In genomic region chr1:150696590-150696989, GRCh38 we compare ENCODE assay signal across 8 cellular contexts. TPM values are rescaled to one million over a fixed set of nuclear protein-coding genes. Genes with fewer than 3 reads are reported as not detected.
A peak's percentile ranks its signal among the peaks of the same experiment; 100 is the strongest.
DNase-seq lines count a peak whose midpoint lies in the region; ATAC-seq, FAIRE-seq and TF ChIP-seq lines count a peak whose summit lies in the region.

No MANE protein-coding gene starts in this region.

- ATAC-seq in HG03025 (IDR thresholded peaks at IDR 0.05; ENCODE audit: low FRiP score, unreplicated experiment) (no peak), GM21717 (IDR thresholded peaks at IDR 0.05; ENCODE audit: unreplicated experiment) (no peak)

- H2BK120ac ChIP-seq in H1 (replicated peaks; ENCODE audit: low read depth, low read length) = no peak overlapping the region

- POLR2A ChIA-PET in H1 (lab: Charles Lee; ENCODE audit: partially characterized antibody) = interaction anchor here (0.7 to 1.7 kb wide), 8 partner anchors 11 to 128 kb away, joined by 3 to 5 read pairs (median 3); partner anchors contain the start of genes CTSK and ENSA

- no peak overlapping the region for H2BK12ac ChIP-seq in H1 (ENCODE audit: low read depth, low read length)

- TF ChIP-seq POLR2A in H1 (IDR thresholded peaks at IDR 0.05; ENCODE audit: control extremely low read depth in 1 of 2, low read depth in 2 of 2, low read length in 2 of 2) = no peak

- TF ChIP-seq RAD21 in H1 (IDR thresholded peaks at IDR 0.05 in 1 of 2, conservative IDR thresholded peaks at IDR 0.05 in 1 of 2; ENCODE audit: low read depth in 2 of 2, low read length in 2 of 2) = no peak
- TF ChIP-seq RAD21 in neural cell (conservative IDR thresholded peaks at IDR 0.05) = no peak

- peaks cover 2% of the 10 kb centered on the region for H3K23me2 ChIP-seq in H1 (ENCODE audit: low read depth, low read length)

- no peaks in the 10 kb centered on the region for H3K4me1 ChIP-seq in NT2/D1 (ENCODE audit: insufficient read depth, insufficient read length)
- H3K4me1 ChIP-seq in H1 (replicated peaks in 1 of 4; ENCODE audit: control insufficient read depth in 3 of 4, insufficient read depth in 4 of 4, low read length in 3 of 4) = no peaks in the 10 kb centered on the region

- H3K36me3 ChIP-seq in NT2/D1 (ENCODE audit: insufficient read depth, insufficient read length, low read length) = peaks cover 27% of the 10 kb centered on the region
- H3K36me3 ChIP-seq in H1 (ENCODE audit: control insufficient read depth in 2 of 4, insufficient read depth in 4 of 4, low read length in 3 of 4) = peaks cover 2 to 32% (median 6%) of the 10 kb centered on the region in 4 experiments; a peak in 5 of 8 replicates
- H3K36me3 ChIP-seq in neural cell (ENCODE audit: insufficient read depth, low read length) = no peaks in the 10 kb centered on the region

- H3K79me1 ChIP-seq in H1 (ENCODE audit: low read depth, low read length) = no peaks in the 10 kb centered on the region; the same call in 1 of the 2 replicates

- peaks cover 0 to 17% of the 10 kb centered on the region in 2 experiments; a peak in 3 of 4 replicates for H3K79me2 ChIP-seq in H1 (ENCODE audit: control insufficient read depth in 1 of 2, insufficient read depth in 2 of 2, low read length in 2 of 2)
- peaks cover 11% of the 10 kb centered on the region for H3K79me2 ChIP-seq in neural cell (replicated peaks; ENCODE audit: insufficient read depth, low read length)

- H2BK20ac ChIP-seq in H1 (ENCODE audit: low read length) = no peak overlapping the region

- WGBS in H1 (ENCODE audit: extremely low coverage in 1 of 2, insufficient coverage in 1 of 2, insufficient read length in 1 of 2, insufficient replicate concordance in 2 of 2, low coverage in 1 of 2, low lambda C conversion rate in 2 of 2, missing lambda C conversion rate in 1 of 2), 2 experiments = 0% methylated on average over 5 of the region's 6 CpGs; no CpG with 5 or more reads in 1 of the 2 experiments

- H3K9ac ChIP-seq in NT2/D1 (ENCODE audit: insufficient read length, low read depth) (peak overlapping the region; percentile 81), H1 (replicated peaks in 1 of 4; ENCODE audit: extremely low read depth in 1 of 4, low read depth in 3 of 4, low read length in 3 of 4) (peak overlapping the region; percentile 52 to 86 (median 64)), neural cell (ENCODE audit: low read length) (peak overlapping the region; percentile 58)

- DNase-seq in NT2/D1 (ENCODE audit: low read depth, low spot score) = no peak
- no peak for DNase-seq in H1 (ENCODE audit: low read depth in 1 of 2, low spot score in 2 of 2)
- DNase-seq in anterior cingulate cortex (lab: John Stamatoyannopoulos, UW) = no peak
- no peak for DNase-seq in NAMALWA (ENCODE audit: low spot score)

- H3K14ac ChIP-seq in H1 (ENCODE audit: insufficient read length) = no peak overlapping the region

- no peak overlapping the region for H4K8ac ChIP-seq in H1 (ENCODE audit: extremely low read depth, insufficient read depth, low read length)

- peak overlapping the region; percentile 53 for H4K5ac ChIP-seq in H1 (ENCODE audit: insufficient read length, low read depth, low read length)

- H3K9me2 ChIP-seq in neural cell (ENCODE audit: insufficient read depth, low read length) = no peaks in the 10 kb centered on the region

- H2BK15ac ChIP-seq in H1 (ENCODE audit: low read length) = no peak overlapping the region; the same call in 1 of the 2 replicates

- H3K56ac ChIP-seq in H1 (replicated peaks; ENCODE audit: insufficient read length, low read depth, low read length) = no peak overlapping the region

- H4K20me1 ChIP-seq in H1 (replicated peaks in 1 of 2; ENCODE audit: control insufficient read depth in 1 of 2, insufficient read depth in 2 of 2, low read length in 2 of 2) = no peaks in the 10 kb centered on the region
- H4K20me1 ChIP-seq in neural cell (ENCODE audit: insufficient read depth) = no peaks in the 10 kb centered on the region

- H2BK5ac ChIP-seq in H1 (ENCODE audit: low read depth, low read length) = no peak overlapping the region

- H3K4ac ChIP-seq in H1 (replicated peaks; ENCODE audit: insufficient read length, low read depth, low read length) = no peak overlapping the region

- CTCF ChIA-PET in H1 (lab: Charles Lee; ENCODE audit: partially characterized antibody) = interaction anchor here (0.6 to 1.5 kb wide), 7 partner anchors 56 to 222 kb away, joined by 3 to 9 read pairs (median 3); no protein-coding TSS in a partner anchor

- H2AFZ ChIP-seq in H1 (ENCODE audit: low read length) (peak overlapping the region; percentile 91; the same call in 1 of the 2 replicates), neural cell (ENCODE audit: low read depth, low read length) (peak overlapping the region; percentile 73)

- no peak for FAIRE-seq in H1 (lab: Jason Lieb, UNC)

- H3K27me3 ChIP-seq in NT2/D1 (ENCODE audit: insufficient read depth, insufficient read length) (no peaks in the 10 kb centered on the region), H1 (replicated peaks in 1 of 4; ENCODE audit: control insufficient read depth in 3 of 4, extremely low read depth in 1 of 4, insufficient read depth in 3 of 4, low read length in 3 of 4) (peaks cover 0 to 1% (median 0%) of the 10 kb centered on the region in 4 experiments; a peak in 1 of 7 replicates), neural cell (ENCODE audit: insufficient read depth, low read depth, low read length) (no peaks in the 10 kb centered on the region)

- H3K27ac ChIP-seq in H1 (ENCODE audit: low read depth, low read length) (peak overlapping the region; percentile 68; the same call in 1 of the 2 replicates), neural cell (ENCODE audit: low read length) (no peak overlapping the region)

- H3K23ac ChIP-seq in H1 (ENCODE audit: insufficient read length) = no peak overlapping the region

- H3K9me3 ChIP-seq in NT2/D1 (ENCODE audit: insufficient read depth, low read length) = no peaks in the 10 kb centered on the region
- H3K9me3 ChIP-seq in H1 (ENCODE audit: insufficient read depth in 2 of 2, low read depth in 1 of 2, low read length in 1 of 2) = no peaks in the 10 kb centered on the region
- H3K9me3 ChIP-seq in neural cell (ENCODE audit: low read length) = no peaks in the 10 kb centered on the region

- H3F3A ChIP-seq in neural cell (ENCODE audit: insufficient read depth, low read length, poor library complexity, severe bottlenecking) = no peaks in the 10 kb centered on the region

- H4K91ac ChIP-seq in H1 (replicated peaks; ENCODE audit: insufficient read length, low read length) = no peak overlapping the region

- no peak overlapping the region; the same call in 1 of the 2 replicates for H3K18ac ChIP-seq in H1 (ENCODE audit: extremely low read depth, low read length)

- H2AK5ac ChIP-seq in H1 (ENCODE audit: low read depth, low read length) = no peak overlapping the region

- TF ChIP-seq EP300 in H1 (IDR thresholded peaks at IDR 0.05; ENCODE audit: borderline replicate concordance in 1 of 2, low read depth in 2 of 2, low read length in 2 of 2) (no peak), neural cell (conservative IDR thresholded peaks at IDR 0.05; ENCODE audit: poor library complexity, severe bottlenecking) (no peak)

- H3K4me3 ChIP-seq in GM08714 (ENCODE audit: low read length) (peak overlapping the region; percentile 96), NT2/D1 (ENCODE audit: insufficient read length, low read depth) (peak overlapping the region; percentile 91), H1 (ENCODE audit: extremely low read depth in 1 of 4, insufficient read depth in 2 of 4, low read depth in 3 of 4, low read length in 4 of 4) (peak overlapping the region; percentile 74 to 98 (median 94)), neural cell (ENCODE audit: low read length) (peak overlapping the region; percentile 69)

- H3K4me2 ChIP-seq in H1 (ENCODE audit: insufficient read depth in 1 of 2, low read depth in 2 of 2, low read length in 2 of 2) = peak overlapping the region; percentile 66 to 74
- peak overlapping the region; percentile 82 for H3K4me2 ChIP-seq in neural cell (ENCODE audit: low read length)

- TF ChIP-seq CTCF in H1 (IDR thresholded peaks at IDR 0.05; ENCODE audit: control extremely low read depth in 1 of 3, insufficient read depth in 1 of 3, low read depth in 1 of 3, low read length in 3 of 3) (no peak), neural cell (IDR thresholded peaks at IDR 0.05; ENCODE audit: poor library complexity, severe bottlenecking) (no peak)

TF ChIP-seq in H1, 55 proteins besides CTCF, POLR2A, EP300 and RAD21 (continues in another document):
- no peak for TF ChIP-seq TBP (IDR thresholded peaks at IDR 0.05; ENCODE audit: low read depth, low read length)
- TF ChIP-seq TAF7 (optimal IDR thresholded peaks at IDR 0.05; ENCODE audit: borderline replicate concordance, low read depth, low read length) = no peak
- TF ChIP-seq GTF2F1 (IDR thresholded peaks at IDR 0.05; ENCODE audit: borderline replicate concordance, low read depth, low read length) = no peak

TF ChIP-seq in neural cell, 6 proteins besides CTCF, POLR2A, EP300 and RAD21 (continues in another document):
- TF ChIP-seq MXI1 (conservative IDR thresholded peaks at IDR 0.05; ENCODE audit: poor library complexity, severe bottlenecking) (no peak), SMC3 (conservative IDR thresholded peaks at IDR 0.05; ENCODE audit: poor library complexity) (no peak), POLR2AphosphoS5 (IDR thresholded peaks at IDR 0.05) (no peak), TAF1 (IDR thresholded peaks at IDR 0.05; ENCODE audit: low read depth) (no peak)

RNA-seq across cellular contexts. Expression of gene GOLPH3L, which starts 0.4 kb away (rescaled TPM):
- 39.8 and 40.8 TPM in 2 replicates for total RNA-seq in H1 (2021; fragmentation: NEBNext Ultra II Directional; extraction: Animal tissue kit (Norgen Biotek cat#: 25700))
- polyA plus RNA-seq in H1 (2011; rRNA removed) (8.0 and 13.3 TPM in 2 replicates), neural cell (4.4 and 7.0 TPM in 2 replicates)
- 14.1 TPM for polyA plus RNA-seq in H1 (2011; cell fraction: cytosol; rRNA removed)
- polyA plus RNA-seq in H1 (2011; cell fraction: nucleus; rRNA removed) = 4.1 TPM
- 23.8 to 34.1 TPM (median 29.4 TPM) in 4 replicates for polyA plus RNA-seq in H1 (2012, experiment 1 of 2)
- 4.5 TPM for polyA plus RNA-seq in H1 (2012, experiment 2 of 2)
- 23.6 TPM for polyA plus RNA-seq in H1 (2013, experiment 1 of 2)
- 25.1 TPM for polyA plus RNA-seq in H1 (2013, experiment 2 of 2)
- 23.6 and 33.8 TPM in 2 replicates for polyA minus RNA-seq in H1 (2011; rRNA and poly(A)+ RNA removed)
- polyA minus RNA-seq in H1 (2011; cell fraction: cytosol; rRNA and poly(A)+ RNA removed) = 25.9 TPM
- polyA minus RNA-seq in H1 (2011; cell fraction: nucleus; rRNA and poly(A)+ RNA removed) = 14.8 TPM
- polyA minus RNA-seq in neural cell = 8.9 and 9.7 TPM in 2 replicates

RNA-seq across cellular contexts. Expression of gene HORMAD1, which starts 24.1 kb away (rescaled TPM):
- total RNA-seq in H1 (2021; fragmentation: NEBNext Ultra II Directional; extraction: Animal tissue kit (Norgen Biotek cat#: 25700)) = not detected in 2 replicates
- not detected in 2 replicates for polyA plus RNA-seq in H1 (2011; rRNA removed)
- polyA plus RNA-seq in H1 (2011; cell fraction: cytosol; rRNA removed) = not detected
- polyA plus RNA-seq in H1 (2011; cell fraction: nucleus; rRNA removed) = not detected
- not detected in 4 replicates for polyA plus RNA-seq in H1 (2012, experiment 1 of 2)
- polyA plus RNA-seq in H1 (2012, experiment 2 of 2) = not detected
- polyA plus RNA-seq in H1 (2013, experiment 1 of 2) = not detected
- not detected for polyA plus RNA-seq in H1 (2013, experiment 2 of 2)
- polyA minus RNA-seq in H1 (2011; rRNA and poly(A)+ RNA removed) = not detected in 2 replicates
- not detected for polyA minus RNA-seq in H1 (2011; cell fraction: cytosol; rRNA and poly(A)+ RNA removed)
- polyA minus RNA-seq in H1 (2011; cell fraction: nucleus; rRNA and poly(A)+ RNA removed) = not detected
- polyA plus RNA-seq in neural cell = 0.34 TPM in 1 of 2 replicates, not detected in the other
- 0.46 TPM in 1 of 2 replicates, not detected in the other for polyA minus RNA-seq in neural cell
